In the genomic region with DNA sequence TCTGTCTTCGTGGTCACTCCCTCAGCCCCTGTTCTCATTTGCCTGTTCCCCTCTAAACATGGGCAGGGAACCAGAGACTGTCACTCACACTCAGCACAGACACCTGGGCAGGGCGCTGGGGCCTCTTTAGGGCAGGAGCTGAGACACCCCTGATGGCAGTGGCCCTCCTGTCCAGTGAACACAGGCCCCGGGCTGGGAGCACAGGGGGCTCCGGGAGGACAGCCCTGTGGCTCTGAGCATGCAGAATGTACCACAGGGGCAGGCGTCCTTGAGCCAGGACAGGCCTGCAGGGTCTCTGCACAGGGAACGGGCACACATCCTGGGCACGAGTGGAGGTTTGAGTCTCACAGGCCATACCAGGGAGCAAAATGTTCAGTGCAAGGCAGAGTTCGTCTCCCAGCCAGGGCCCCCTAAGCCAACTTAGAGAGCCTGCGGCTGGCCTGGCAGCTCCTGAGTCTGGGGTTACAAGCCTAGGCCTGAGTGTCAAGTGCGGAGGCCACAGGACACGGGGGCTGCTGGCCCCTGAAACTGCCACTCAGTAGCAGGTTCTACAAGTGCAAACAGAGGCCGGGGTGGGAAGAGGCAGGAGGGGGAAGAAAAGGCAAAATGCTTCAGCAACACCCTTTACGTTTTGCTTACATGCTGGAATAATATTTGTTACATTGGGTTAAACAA, we compare ENCODE assay signal across 20 cellular contexts. TPM values are rescaled to one million over a fixed set of nuclear protein-coding genes. Genes with fewer than 3 reads are reported as not detected.
"Had no signal": no experiment of that assay in that cellular context is flagged by ENCODE, and none has a peak within 500 bp of the region (broad histone marks: within the 10 kb centered on the region; RNA-seq: fewer than 3 reads in every experiment).

No MANE protein-coding gene starts in this region.

- ATAC-seq: gastroesophageal sphincter, left cardiac atrium, left ventricle myocardium superior, right cardiac atrium had no signal

- H3K4me3 Mint-ChIP-seq: dendritic cell treated with granulocyte-macrophage colony-stimulating factor and Interleukin-4, amounts not matched to agents 40 ng/mL and 50 ng/mL, for 4 days; nephron progenitor cell had no signal

- H3K9me3 Mint-ChIP-seq: dendritic cell treated with granulocyte-macrophage colony-stimulating factor and Interleukin-4, amounts not matched to agents 40 ng/mL and 50 ng/mL, for 4 days had no signal

- H3K27ac Mint-ChIP-seq: dendritic cell treated with granulocyte-macrophage colony-stimulating factor and Interleukin-4, amounts not matched to agents 40 ng/mL and 50 ng/mL, for 4 days; naive B cell had no signal

- H3K36me3 ChIP-seq: esophagus squamous epithelium, gastroesophageal sphincter, ovary had no signal

- H3K36me3 Mint-ChIP-seq: naive B cell had no signal

- H3K4me1 Mint-ChIP-seq: naive B cell had no signal

- H3K27ac ChIP-seq: esophagus squamous epithelium, gastroesophageal sphincter, ovary had no signal

- DNase-seq: esophagus squamous epithelium; foreskin fibroblast; glutamatergic neuron; kidney; left cardiac atrium; left ventricle myocardium superior; mesendoderm; naive B cell; nephron progenitor cell; ovary; small intestine; stimulated activated CD4-positive, alpha-beta T cell treated with anti-CD3 and anti-CD28 coated beads, Interleukin-2, amount 100 ng/mL, for 48 hours; stimulated activated naive CD4-positive, alpha-beta T cell treated with Interleukin-2 at 50 U/mL for 16 hours; trophoblast cell had no signal

- H3K27me3 ChIP-seq: ovary had no signal

- FAIRE-seq: colon, kidney, small intestine had no signal

- H3K9me3 ChIP-seq: gastroesophageal sphincter, ovary had no signal

- H3K4me3 ChIP-seq: esophagus squamous epithelium, gastroesophageal sphincter, lung, ovary had no signal

RNA-seq across cellular contexts. Expression of gene NKD2, which starts 55.9 kb away (rescaled TPM):
- total RNA-seq: epithelial cell of proximal tubule had no signal
